Comparison of ENCODE assay signal across 1 cellular context in genomic region chr19:11496391-11497163, GRCh38.
TF ChIP-seq lines count a peak whose summit lies in the region.

No MANE protein-coding gene starts in this region.

TF ChIP-seq in K562, 482 proteins besides CTCF, POLR2A, EP300 and RAD21 (continued from another document and continues in another):
- peak; percentile 91 for TF ChIP-seq ATF3 (IDR thresholded peaks at IDR 0.05)
- peak; percentile 71 for TF ChIP-seq ATF3 (CRISPR knock-in tag; conservative IDR thresholded peaks at IDR 0.05)
- TF ChIP-seq PHF20 (IDR thresholded peaks at IDR 0.05; ENCODE audit: partially characterized antibody), result no peak
- no peak for TF ChIP-seq TCF7L2 (IDR thresholded peaks at IDR 0.05; ENCODE audit: low read depth, low read length)
- TF ChIP-seq EZH2 (IDR thresholded peaks at IDR 0.05; ENCODE audit: borderline replicate concordance, low read depth, low read length), result no peak
- no peak for TF ChIP-seq SPI1 (IDR thresholded peaks at IDR 0.05; ENCODE audit: borderline replicate concordance, low read depth, low read length)
- TF ChIP-seq MYC (IDR thresholded peaks at IDR 0.05; ENCODE audit: low read depth, low read length), result no peak
- TF ChIP-seq MYC (CRISPR knock-in tag; IDR thresholded peaks at IDR 0.05; ENCODE audit: borderline replicate concordance, low read depth), result no peak
- no peak for TF ChIP-seq ZC3H4 (CRISPR knock-in tag; IDR thresholded peaks at IDR 0.05; ENCODE audit: borderline replicate concordance)
- TF ChIP-seq STAT5A (IDR thresholded peaks at IDR 0.05; ENCODE audit: borderline replicate concordance, low read length), result no peak
- no peak for TF ChIP-seq ZKSCAN3 (CRISPR knock-in tag; IDR thresholded peaks at IDR 0.05)
- 0 out of 2 replicates have a peak, but pooled peaks have one; percentile 35 for TF ChIP-seq TEAD4 (IDR thresholded peaks at IDR 0.05; ENCODE audit: low read length)
- no peak for TF ChIP-seq TEAD4 (CRISPR knock-in tag; IDR thresholded peaks at IDR 0.05; ENCODE audit: borderline replicate concordance)
- TF ChIP-seq ZNF780A (CRISPR knock-in tag; IDR thresholded peaks at IDR 0.05), result no peak
- no peak for TF ChIP-seq ETV5 (CRISPR knock-in tag; IDR thresholded peaks at IDR 0.05; ENCODE audit: low read depth)
- TF ChIP-seq CTBP1 (IDR thresholded peaks at IDR 0.05; ENCODE audit: borderline replicate concordance), result no peak
- TF ChIP-seq MEF2D (tag; conservative IDR thresholded peaks at IDR 0.05; ENCODE audit: low read depth), result no peak
- TF ChIP-seq, protein P1, sequence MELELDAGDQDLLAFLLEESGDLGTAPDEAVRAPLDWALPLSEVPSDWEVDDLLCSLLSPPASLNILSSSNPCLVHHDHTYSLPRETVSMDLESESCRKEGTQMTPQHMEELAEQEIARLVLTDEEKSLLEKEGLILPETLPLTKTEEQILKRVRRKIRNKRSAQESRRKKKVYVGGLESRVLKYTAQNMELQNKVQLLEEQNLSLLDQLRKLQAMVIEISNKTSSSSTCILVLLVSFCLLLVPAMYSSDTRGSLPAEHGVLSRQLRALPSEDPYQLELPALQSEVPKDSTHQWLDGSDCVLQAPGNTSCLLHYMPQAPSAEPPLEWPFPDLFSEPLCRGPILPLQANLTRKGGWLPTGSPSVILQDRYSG (tag; conservative IDR thresholded peaks at IDR 0.05; ENCODE audit: low read depth), result no peak
- no peak for TF ChIP-seq ZNF124 (CRISPR knock-in tag; IDR thresholded peaks at IDR 0.05)
- no peak for TF ChIP-seq KAT2B (IDR thresholded peaks at IDR 0.05; ENCODE audit: low read depth, low read length)
- no peak for TF ChIP-seq RBM15 (IDR thresholded peaks at IDR 0.05; ENCODE audit: insufficient read depth, low read length)
- TF ChIP-seq ARNT (IDR thresholded peaks at IDR 0.05), result no peak
- no peak for TF ChIP-seq MBD2 (IDR thresholded peaks at IDR 0.05; ENCODE audit: borderline replicate concordance, low read depth)
- TF ChIP-seq ARID2 (IDR thresholded peaks at IDR 0.05), result no peak
- TF ChIP-seq MED1 (CRISPR knock-in tag; IDR thresholded peaks at IDR 0.05; ENCODE audit: borderline replicate concordance), result no peak
- TF ChIP-seq POLR2G (IDR thresholded peaks at IDR 0.05; ENCODE audit: low read depth, low read length), result no peak
- TF ChIP-seq E2F8 (IDR thresholded peaks at IDR 0.05; ENCODE audit: low read depth, partially characterized antibody), result no peak
- TF ChIP-seq MAFG (tag; conservative IDR thresholded peaks at IDR 0.05), result peak; percentile 44; the same call in 1 of the 2 replicates
- TF ChIP-seq, protein P2, sequence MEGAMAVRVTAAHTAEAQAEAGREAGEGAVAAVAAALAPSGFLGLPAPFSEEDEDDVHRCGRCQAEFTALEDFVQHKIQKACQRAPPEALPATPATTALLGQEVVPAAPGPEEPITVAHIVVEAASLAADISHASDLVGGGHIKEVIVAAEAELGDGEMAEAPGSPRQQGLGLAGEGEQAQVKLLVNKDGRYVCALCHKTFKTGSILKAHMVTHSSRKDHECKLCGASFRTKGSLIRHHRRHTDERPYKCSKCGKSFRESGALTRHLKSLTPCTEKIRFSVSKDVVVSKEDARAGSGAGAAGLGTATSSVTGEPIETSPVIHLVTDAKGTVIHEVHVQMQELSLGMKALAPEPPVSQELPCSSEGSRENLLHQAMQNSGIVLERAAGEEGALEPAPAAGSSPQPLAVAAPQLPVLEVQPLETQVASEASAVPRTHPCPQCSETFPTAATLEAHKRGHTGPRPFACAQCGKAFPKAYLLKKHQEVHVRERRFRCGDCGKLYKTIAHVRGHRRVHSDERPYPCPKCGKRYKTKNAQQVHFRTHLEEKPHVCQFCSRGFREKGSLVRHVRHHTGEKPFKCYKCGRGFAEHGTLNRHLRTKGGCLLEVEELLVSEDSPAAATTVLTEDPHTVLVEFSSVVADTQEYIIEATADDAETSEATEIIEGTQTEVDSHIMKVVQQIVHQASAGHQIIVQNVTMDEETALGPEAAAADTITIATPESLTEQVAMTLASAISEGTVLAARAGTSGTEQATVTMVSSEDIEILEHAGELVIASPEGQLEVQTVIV (CRISPR knock-in tag; IDR thresholded peaks at IDR 0.05; ENCODE audit: borderline replicate concordance), result no peak
- no peak for TF ChIP-seq KLF13 (tag; IDR thresholded peaks at IDR 0.05; ENCODE audit: borderline replicate concordance, low read depth)
- TF ChIP-seq, protein P3, sequence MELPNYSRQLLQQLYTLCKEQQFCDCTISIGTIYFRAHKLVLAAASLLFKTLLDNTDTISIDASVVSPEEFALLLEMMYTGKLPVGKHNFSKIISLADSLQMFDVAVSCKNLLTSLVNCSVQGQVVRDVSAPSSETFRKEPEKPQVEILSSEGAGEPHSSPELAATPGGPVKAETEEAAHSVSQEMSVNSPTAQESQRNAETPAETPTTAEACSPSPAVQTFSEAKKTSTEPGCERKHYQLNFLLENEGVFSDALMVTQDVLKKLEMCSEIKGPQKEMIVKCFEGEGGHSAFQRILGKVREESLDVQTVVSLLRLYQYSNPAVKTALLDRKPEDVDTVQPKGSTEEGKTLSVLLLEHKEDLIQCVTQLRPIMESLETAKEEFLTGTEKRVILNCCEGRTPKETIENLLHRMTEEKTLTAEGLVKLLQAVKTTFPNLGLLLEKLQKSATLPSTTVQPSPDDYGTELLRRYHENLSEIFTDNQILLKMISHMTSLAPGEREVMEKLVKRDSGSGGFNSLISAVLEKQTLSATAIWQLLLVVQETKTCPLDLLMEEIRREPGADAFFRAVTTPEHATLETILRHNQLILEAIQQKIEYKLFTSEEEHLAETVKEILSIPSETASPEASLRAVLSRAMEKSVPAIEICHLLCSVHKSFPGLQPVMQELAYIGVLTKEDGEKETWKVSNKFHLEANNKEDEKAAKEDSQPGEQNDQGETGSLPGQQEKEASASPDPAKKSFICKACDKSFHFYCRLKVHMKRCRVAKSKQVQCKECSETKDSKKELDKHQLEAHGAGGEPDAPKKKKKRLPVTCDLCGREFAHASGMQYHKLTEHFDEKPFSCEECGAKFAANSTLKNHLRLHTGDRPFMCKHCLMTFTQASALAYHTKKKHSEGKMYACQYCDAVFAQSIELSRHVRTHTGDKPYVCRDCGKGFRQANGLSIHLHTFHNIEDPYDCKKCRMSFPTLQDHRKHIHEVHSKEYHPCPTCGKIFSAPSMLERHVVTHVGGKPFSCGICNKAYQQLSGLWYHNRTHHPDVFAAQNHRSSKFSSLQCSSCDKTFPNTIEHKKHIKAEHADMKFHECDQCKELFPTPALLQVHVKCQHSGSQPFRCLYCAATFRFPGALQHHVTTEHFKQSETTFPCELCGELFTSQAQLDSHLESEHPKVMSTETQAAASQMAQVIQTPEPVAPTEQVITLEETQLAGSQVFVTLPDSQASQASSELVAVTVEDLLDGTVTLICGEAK (IDR thresholded peaks at IDR 0.05), result no peak
- TF ChIP-seq, protein P3 (CRISPR knock-in tag; IDR thresholded peaks at IDR 0.05), result no peak
- TF ChIP-seq FOXM1 (IDR thresholded peaks at IDR 0.05; ENCODE audit: low read depth), result no peak
- no peak for TF ChIP-seq FOXM1 (CRISPR knock-in tag; IDR thresholded peaks at IDR 0.05; ENCODE audit: low read depth)
- 0 out of 4 replicates have a peak, but pooled peaks of 1 of the 2 experiments have one; percentile 29 for TF ChIP-seq MNT (conservative IDR thresholded peaks at IDR 0.05)
- no peak for TF ChIP-seq HEY1 (CRISPR knock-in tag; IDR thresholded peaks at IDR 0.05; ENCODE audit: borderline replicate concordance)
- TF ChIP-seq ZNF224 (CRISPR knock-in tag; IDR thresholded peaks at IDR 0.05), result no peak
- no peak for TF ChIP-seq CEBPZ (IDR thresholded peaks at IDR 0.05; ENCODE audit: borderline replicate concordance, low read depth, low read length)
